26 cellular contexts compared by ENCODE assay signal in genomic region chr1:248703674-248704073, GRCh38. TPM values are rescaled to one million over a fixed set of nuclear protein-coding genes. Genes with fewer than 3 reads are reported as not detected.
DNase-seq lines count a peak whose midpoint lies in the region; ATAC-seq and TF ChIP-seq lines count a peak whose summit lies in the region.
"Had no signal": no experiment of that assay in that cellular context is flagged by ENCODE, and none has a peak within 500 bp of the region (broad histone marks: within the 10 kb centered on the region; RNA-seq: fewer than 3 reads in every experiment).

No MANE protein-coding gene starts in this region.

- DNase-seq in DMS114 treated with DMSO at 0.1 percent for 48 hours (lab: John Stamatoyannopoulos, UW; ENCODE audit: unreplicated experiment) (peak; percentile 24), HFFc6 (no peak), Peyer's patch (no peak), naive B cell (peak; percentile 5), occipital lobe (lab: John Stamatoyannopoulos, UW) (no peak)
- DNase-seq: activated T-cell treated with anti-CD3 and anti-CD28 coated beads, Interleukin-2, amount 50 U/mL, for 72 hours; H9; islet precursor cell; NCI-H1436; stimulated activated CD4-positive, alpha-beta T cell treated with anti-CD3 and anti-CD28 coated beads, Interleukin-4, amount 100 ng/mL, for 24 hours had no signal

- no peak overlapping the region for H3K4me3 Mint-ChIP-seq in HFFc6
- no peak overlapping the region for H3K4me3 Mint-ChIP-seq in naive B cell
- H3K4me3 Mint-ChIP-seq: activated T-cell treated with anti-CD3 and anti-CD28 coated beads, Interleukin-2, amount 50 U/mL, for 72 hours; brain; H9; memory B cell; nephron had no signal

- peak; percentile 40 for TF ChIP-seq CTCF in HFFc6 (IDR thresholded peaks at IDR 0.05)
- peak in 5 of 6 experiments; percentile 10 to 74 (median 61) for TF ChIP-seq CTCF in Peyer's patch (IDR thresholded peaks at IDR 0.05)

- H3K9me3 Mint-ChIP-seq in HFFc6 (peaks cover 22% of the 10 kb centered on the region), naive B cell (no peaks in the 10 kb centered on the region)
- H3K9me3 Mint-ChIP-seq: activated naive CD4-positive, alpha-beta T cell treated with anti-CD3 and anti-CD28 coated beads, Interleukin-2, amount 50 U/mL, for 72 hours; activated T-cell treated with anti-CD3 and anti-CD28 coated beads, Interleukin-2, amount 50 U/mL, for 72 hours; memory B cell had no signal

- H3K4me1 Mint-ChIP-seq in HFFc6 (ENCODE audit: low read depth), result no peaks in the 10 kb centered on the region
- peaks cover 0 to 6% (median 0%) of the 10 kb centered on the region in 3 donors for H3K4me1 Mint-ChIP-seq in naive B cell
- H3K4me1 Mint-ChIP-seq: brain, H9, memory B cell, nephron had no signal

- no peak for TF ChIP-seq POLR2A in Peyer's patch (IDR thresholded peaks at IDR 0.05)

- H3K27me3 ChIP-seq in Peyer's patch, result no peaks in the 10 kb centered on the region
- H3K27me3 ChIP-seq: BLaER1 treated with 17β-estradiol and CSF1 and Interleukin-3, amounts not matched to agents 10 nM and 100 nM; hepatocyte had no signal

- no peak overlapping the region for H3K27ac Mint-ChIP-seq in HFFc6
- no peak overlapping the region for H3K27ac Mint-ChIP-seq in naive B cell
- H3K27ac Mint-ChIP-seq: activated T-cell treated with anti-CD3 and anti-CD28 coated beads, Interleukin-2, amount 50 U/mL, for 72 hours; brain; H9; memory B cell; nephron; progenitor cell of endocrine pancreas had no signal

- peak overlapping the region in 2 of 4 donors; percentile 42 to 59 for H3K27ac ChIP-seq in Peyer's patch
- H3K27ac ChIP-seq: hepatocyte, HL-60 had no signal

- no peak overlapping the region for H3K4me3 ChIP-seq in Peyer's patch
- H3K4me3 ChIP-seq: BLaER1 treated with 17β-estradiol and CSF1 and Interleukin-3, amounts not matched to agents 10 nM and 100 nM; hepatocyte; smooth muscle cell had no signal

- ATAC-seq in naive B cell (ENCODE audit: low read depth in 2 of 2), result no peak
- no peak for ATAC-seq in HG02763 (IDR thresholded peaks at IDR 0.05; ENCODE audit: unreplicated experiment)
- no peak for ATAC-seq in GM19328 (IDR thresholded peaks at IDR 0.05; ENCODE audit: unreplicated experiment)
- ATAC-seq: activated naive CD4-positive, alpha-beta T cell treated with anti-CD3 and anti-CD28 coated beads, Interleukin-2, amount 50 U/mL, for 72 hours; activated T-cell treated with anti-CD3 and anti-CD28 coated beads, Interleukin-2, amount 50 U/mL, for 72 hours; Right ventricle myocardium inferior had no signal

- H3K9me3 ChIP-seq in Peyer's patch, result no peaks in the 10 kb centered on the region

- H3K27me3 Mint-ChIP-seq in HFFc6 (ENCODE audit: insufficient read depth) (no peaks in the 10 kb centered on the region; the same call in 1 of the 2 replicates), naive B cell (peaks cover 0 to 7% (median 0%) of the 10 kb centered on the region in 3 donors)
- H3K27me3 Mint-ChIP-seq: memory B cell, progenitor cell of endocrine pancreas had no signal

- no peaks in the 10 kb centered on the region for H3K36me3 Mint-ChIP-seq in HFFc6 (ENCODE audit: low read depth)
- H3K36me3 Mint-ChIP-seq in naive B cell, result no peaks in the 10 kb centered on the region
- H3K36me3 Mint-ChIP-seq: activated naive CD4-positive, alpha-beta T cell treated with anti-CD3 and anti-CD28 coated beads, Interleukin-2, amount 50 U/mL, for 72 hours; brain; memory B cell had no signal

- no peaks in the 10 kb centered on the region for H3K36me3 ChIP-seq in Peyer's patch
- H3K36me3 ChIP-seq: BLaER1 treated with 17β-estradiol and CSF1 and Interleukin-3, amounts not matched to agents 10 nM and 100 nM had no signal

- peaks cover 0 to 6% (median 0%) of the 10 kb centered on the region in 4 donors for H3K4me1 ChIP-seq in Peyer's patch

RNA-seq across cellular contexts. Expression of gene OR14I1, which starts 1.1 kb away (rescaled TPM):
- total RNA-seq in HFFc6 (2021; fragmentation: NEBNext Ultra II Directional; extraction: Animal tissue kit (Norgen Biotek cat#: 25700)), result not detected
- total RNA-seq in Peyer's patch (not detected), occipital lobe (not detected)
- polyA plus RNA-seq in naive B cell (ENCODE audit: low read depth in 6 of 6), result not detected
- total RNA-seq: activated naive CD4-positive, alpha-beta T cell treated with anti-CD3 and anti-CD28 coated beads, Interleukin-2, amount 50 U/mL, for 72 hours; activated T-cell treated with anti-CD3 and anti-CD28 coated beads, Interleukin-2, amount 50 U/mL, for 72 hours; endothelial cell of umbilical vein; fibroblast of villous mesenchyme; H9; hepatocyte; progenitor cell of endocrine pancreas; Right ventricle myocardium inferior; smooth muscle cell; subcutaneous adipose tissue; T-helper 2 cell treated with Interferon-gamma antibody and Interleukin-4, amounts not matched to agents 100 ng/mL and 5 ng/mL, for 36 hours had no signal
- polyA plus RNA-seq: endothelial cell of umbilical vein, hepatocyte, smooth muscle cell had no signal

RNA-seq across cellular contexts. Expression of gene OR2T27, which starts 48.3 kb away (rescaled TPM):
- not detected for total RNA-seq in HFFc6 (2021; fragmentation: NEBNext Ultra II Directional; extraction: Animal tissue kit (Norgen Biotek cat#: 25700))
- total RNA-seq in Peyer's patch, result not detected
- not detected for polyA plus RNA-seq in naive B cell (ENCODE audit: low read depth in 6 of 6)
- total RNA-seq in occipital lobe, result not detected
- total RNA-seq: activated naive CD4-positive, alpha-beta T cell treated with anti-CD3 and anti-CD28 coated beads, Interleukin-2, amount 50 U/mL, for 72 hours; activated T-cell treated with anti-CD3 and anti-CD28 coated beads, Interleukin-2, amount 50 U/mL, for 72 hours; endothelial cell of umbilical vein; fibroblast of villous mesenchyme; H9; hepatocyte; progenitor cell of endocrine pancreas; Right ventricle myocardium inferior; smooth muscle cell; subcutaneous adipose tissue; T-helper 2 cell treated with Interferon-gamma antibody and Interleukin-4, amounts not matched to agents 100 ng/mL and 5 ng/mL, for 36 hours had no signal
- polyA plus RNA-seq: endothelial cell of umbilical vein, hepatocyte, smooth muscle cell had no signal

RNA-seq across cellular contexts. Expression of gene LYPD8, which starts 51.9 kb away (rescaled TPM):
- under 1 TPM in 4 of 6 experiments, not detected in 2; 0.14 to 0.58 (median 0.25) TPM for total RNA-seq in HFFc6 (2021; fragmentation: NEBNext Ultra II Directional; extraction: Animal tissue kit (Norgen Biotek cat#: 25700))
- total RNA-seq in Peyer's patch (10 to 100 TPM in 3 of 4 donors, not detected in 1; 28.5 to 53.8 (median 34.7) TPM), occipital lobe (not detected)
- under 1 TPM in 1 of 6 donors, not detected in 5; 0.39 TPM for polyA plus RNA-seq in naive B cell (ENCODE audit: low read depth in 6 of 6)
- total RNA-seq: activated naive CD4-positive, alpha-beta T cell treated with anti-CD3 and anti-CD28 coated beads, Interleukin-2, amount 50 U/mL, for 72 hours; activated T-cell treated with anti-CD3 and anti-CD28 coated beads, Interleukin-2, amount 50 U/mL, for 72 hours; endothelial cell of umbilical vein; fibroblast of villous mesenchyme; H9; hepatocyte; progenitor cell of endocrine pancreas; Right ventricle myocardium inferior; smooth muscle cell; subcutaneous adipose tissue; T-helper 2 cell treated with Interferon-gamma antibody and Interleukin-4, amounts not matched to agents 100 ng/mL and 5 ng/mL, for 36 hours had no signal
- polyA plus RNA-seq: endothelial cell of umbilical vein, hepatocyte, smooth muscle cell had no signal

RNA-seq across cellular contexts. Expression of gene OR2T35, which starts 58.6 kb away (rescaled TPM):
- total RNA-seq in HFFc6 (2021; fragmentation: NEBNext Ultra II Directional; extraction: Animal tissue kit (Norgen Biotek cat#: 25700)), result not detected
- total RNA-seq in Peyer's patch (not detected), occipital lobe (not detected)
- under 1 TPM in 2 of 6 donors, not detected in 4; 0.13 to 0.16 TPM for polyA plus RNA-seq in naive B cell (ENCODE audit: low read depth in 6 of 6)
- total RNA-seq: activated naive CD4-positive, alpha-beta T cell treated with anti-CD3 and anti-CD28 coated beads, Interleukin-2, amount 50 U/mL, for 72 hours; activated T-cell treated with anti-CD3 and anti-CD28 coated beads, Interleukin-2, amount 50 U/mL, for 72 hours; endothelial cell of umbilical vein; fibroblast of villous mesenchyme; H9; hepatocyte; progenitor cell of endocrine pancreas; Right ventricle myocardium inferior; smooth muscle cell; subcutaneous adipose tissue; T-helper 2 cell treated with Interferon-gamma antibody and Interleukin-4, amounts not matched to agents 100 ng/mL and 5 ng/mL, for 36 hours had no signal
- polyA plus RNA-seq: endothelial cell of umbilical vein, hepatocyte, smooth muscle cell had no signal

Comparison
In these comparisons a context has a peak if more than half of its experiments do, and no peak if none do; other contexts are left out.
1. DNase-seq: peak in DMS114 treated with DMSO at 0.1 percent for 48 hours (single experiment) and naive B cell (single experiment); none in HFFc6 (single experiment), Peyer's patch (0 of 3) and occipital lobe (single experiment).